In the genomic region with DNA sequence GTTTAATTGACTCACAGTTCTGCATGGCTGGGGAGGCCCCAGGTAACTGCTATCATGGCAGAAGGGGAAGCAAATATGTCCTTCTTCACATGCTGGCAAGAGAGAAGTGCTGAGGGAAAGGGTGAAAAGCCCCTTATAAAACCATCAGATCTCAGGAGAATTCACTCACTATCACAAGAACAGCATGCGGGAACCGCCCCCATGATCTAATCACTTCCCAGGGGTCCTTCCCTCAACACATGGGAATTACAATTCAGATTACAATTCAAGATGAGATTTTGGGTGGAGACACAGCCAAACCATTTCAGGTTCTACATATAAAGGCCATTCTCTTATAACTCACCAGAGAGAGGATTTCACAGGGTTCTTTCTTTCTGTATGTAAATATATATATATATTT, we compare ENCODE assay signal across 19 cellular contexts.
"Had no signal": no experiment of that assay in that cellular context is flagged by ENCODE, and none has a peak within 500 bp of the region (broad histone marks: within the 10 kb centered on the region; RNA-seq: fewer than 3 reads in every experiment).

No MANE protein-coding gene starts in this region.

- H3K27me3 Mint-ChIP-seq: activated CD4-positive, alpha-beta T cell treated with anti-CD3 and anti-CD28 coated beads, Interleukin-2, amount 10 ng/mL, durations not matched to agents 7 days and 5 days; activated naive CD4-positive, alpha-beta T cell treated with anti-CD3 and anti-CD28 coated beads, Interleukin-2, amount 50 U/mL, for 24 hours; naive B cell; stimulated activated naive CD8-positive, alpha-beta T cell treated with anti-CD3 and anti-CD28 coated beads, Interleukin-15, amount 100 ng/mL, for 72 hours had no signal

- H3K4me1 ChIP-seq: ascending aorta, prostate gland, right atrium auricular region had no signal

- H3K9me3 Mint-ChIP-seq: activated CD4-positive, alpha-beta T cell treated with anti-CD3 and anti-CD28 coated beads, Interleukin-2, amount 10 ng/mL, durations not matched to agents 7 days and 5 days; activated naive CD4-positive, alpha-beta T cell treated with anti-CD3 and anti-CD28 coated beads, Interleukin-2, amount 50 U/mL, for 24 hours; activated T-cell treated with anti-CD3 and anti-CD28 coated beads, Interleukin-2, amount 50 U/mL, for 4 hours; neural crest cell; stimulated activated naive CD8-positive, alpha-beta T cell treated with anti-CD3 and anti-CD28 coated beads, Interleukin-15, amount 100 ng/mL, for 72 hours; T-helper 1 cell treated with Interleukin-12 subunit alpha and Interleukin-12 subunit beta and Interleukin-4 antibody, amounts not matched to agents 30 μg/mL and 1 μg/mL, for 36 hours had no signal

- H3K9me3 ChIP-seq: ascending aorta, left lung, mucosa of descending colon, prostate gland, right atrium auricular region had no signal

- H3K4me3 ChIP-seq: ascending aorta, left lung, mucosa of descending colon, prostate gland, right atrium auricular region had no signal

- H3K27ac Mint-ChIP-seq: activated CD4-positive, alpha-beta T cell treated with anti-CD3 and anti-CD28 coated beads, Interleukin-2, amount 10 ng/mL, durations not matched to agents 7 days and 5 days; activated CD8-positive, alpha-beta T cell treated with anti-CD3 and anti-CD28 coated beads, Interleukin-2, amount 10 ng/mL, durations not matched to agents 7 days and 5 days; activated naive CD4-positive, alpha-beta T cell treated with anti-CD3 and anti-CD28 coated beads, Interleukin-2, amount 50 U/mL, for 24 hours; stimulated activated naive CD8-positive, alpha-beta T cell treated with anti-CD3 and anti-CD28 coated beads, Interleukin-15, amount 100 ng/mL, for 72 hours; T-helper 1 cell treated with Interleukin-12 subunit alpha and Interleukin-12 subunit beta and Interleukin-4 antibody, amounts not matched to agents 30 μg/mL and 1 μg/mL, for 36 hours had no signal

- DNase-seq: activated CD4-positive, alpha-beta T cell treated with anti-CD3 and anti-CD28 coated beads, Interleukin-2, amount 10 ng/mL, durations not matched to agents 7 days and 5 days; activated CD8-positive, alpha-beta T cell treated with anti-CD3 and anti-CD28 coated beads, Interleukin-2, amount 10 ng/mL, durations not matched to agents 7 days and 5 days; activated T-cell treated with anti-CD3 and anti-CD28 coated beads, Interleukin-2, amount 50 U/mL, for 4 hours; effector CD4-positive, alpha-beta T cell; hypothalamus; left lung; mammary epithelial cell; mucosa of descending colon; naive B cell; stimulated activated CD4-positive, alpha-beta T cell treated with anti-CD3 and anti-CD28 coated beads, Interleukin-15, amount 100 ng/mL, for 24 hours; stimulated activated CD4-positive, alpha-beta T cell treated with anti-CD3 and anti-CD28 coated beads, Interleukin-2, amount 100 ng/mL, for 48 hours; stimulated activated naive CD8-positive, alpha-beta T cell treated with anti-CD3 and anti-CD28 coated beads, Interleukin-15, amount 100 ng/mL, for 72 hours; trophoblast cell had no signal

- H3K27me3 ChIP-seq: ascending aorta, left lung, right atrium auricular region had no signal

- H3K27ac ChIP-seq: ascending aorta, prostate gland, right atrium auricular region had no signal

- H3K36me3 ChIP-seq: ascending aorta, left lung, prostate gland, right atrium auricular region had no signal

- H3K4me1 Mint-ChIP-seq: neural crest cell had no signal

- H3K4me3 Mint-ChIP-seq: activated CD4-positive, alpha-beta T cell treated with anti-CD3 and anti-CD28 coated beads, Interleukin-2, amount 10 ng/mL, durations not matched to agents 7 days and 5 days; activated CD8-positive, alpha-beta T cell treated with anti-CD3 and anti-CD28 coated beads, Interleukin-2, amount 10 ng/mL, durations not matched to agents 7 days and 5 days; activated naive CD4-positive, alpha-beta T cell treated with anti-CD3 and anti-CD28 coated beads, Interleukin-2, amount 50 U/mL, for 24 hours; activated T-cell treated with anti-CD3 and anti-CD28 coated beads, Interleukin-2, amount 50 U/mL, for 4 hours; naive B cell; neural crest cell; stimulated activated naive CD8-positive, alpha-beta T cell treated with anti-CD3 and anti-CD28 coated beads, Interleukin-15, amount 100 ng/mL, for 72 hours; T-helper 1 cell treated with Interleukin-12 subunit alpha and Interleukin-12 subunit beta and Interleukin-4 antibody, amounts not matched to agents 30 μg/mL and 1 μg/mL, for 36 hours had no signal
